Comparison of ENCODE assay signal across 1 cellular context in the genomic region with DNA sequence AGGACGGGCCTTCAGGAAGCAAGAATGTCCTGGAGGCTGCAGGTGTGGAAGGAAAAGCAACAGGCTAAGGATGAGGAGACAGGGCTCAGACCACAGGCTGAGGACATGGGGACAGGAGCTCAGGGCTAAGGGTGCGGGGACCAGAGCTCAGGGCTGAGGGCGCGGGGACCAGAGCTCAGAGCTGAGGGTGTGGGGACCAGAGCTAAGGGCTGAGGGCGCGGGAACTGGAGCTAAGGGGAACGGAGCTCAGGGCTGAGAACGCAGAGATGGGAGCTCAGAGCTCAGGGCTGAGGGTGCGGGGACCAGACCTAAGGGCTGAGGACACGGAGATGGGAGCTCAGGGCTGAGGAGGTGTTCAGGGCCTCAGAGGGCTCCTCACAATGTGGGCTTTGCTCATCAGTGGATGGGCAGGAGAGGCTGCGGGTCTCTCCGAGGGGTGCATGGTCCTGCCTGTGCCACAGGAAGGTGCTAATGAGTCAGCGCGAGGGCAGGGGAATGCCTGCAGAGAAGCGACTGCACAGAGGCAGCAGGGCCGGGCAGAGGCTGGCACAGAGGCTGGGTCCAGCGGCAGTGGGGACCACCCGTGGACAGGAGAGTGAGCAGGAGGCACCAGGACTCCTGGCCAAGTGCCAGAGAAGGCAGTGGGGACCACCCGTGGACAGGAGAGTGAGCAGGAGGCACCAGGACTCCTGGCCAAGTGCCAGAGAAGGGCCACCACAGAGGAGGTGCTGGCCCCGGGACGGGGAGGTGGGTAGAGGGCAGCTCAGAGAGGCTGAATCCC.
TF ChIP-seq lines count a peak whose summit lies in the region.

No MANE protein-coding gene starts in this region.

TF ChIP-seq in HCT116, 20 proteins besides CTCF, POLR2A, EP300 and RAD21 (continued from another document):
- no peak for TF ChIP-seq ATF3 (IDR thresholded peaks at IDR 0.05)
- TF ChIP-seq CEBPB (IDR thresholded peaks at IDR 0.05; ENCODE audit: low read depth): no peak
- no peak for TF ChIP-seq YY1 (IDR thresholded peaks at IDR 0.05; ENCODE audit: extremely low read depth, insufficient replicate concordance, low read depth, low read length)
- TF ChIP-seq EZH2phosphoT487 (IDR thresholded peaks at IDR 0.05; ENCODE audit: borderline replicate concordance): no peak
